ENCODE assay signal across 1 cellular context in genomic region chr4:122922877-122923511, GRCh38.
TF ChIP-seq lines count a peak whose summit lies in the region.

No MANE protein-coding gene starts in this region.

TF ChIP-seq in K562, 482 proteins besides CTCF, POLR2A, EP300 and RAD21 (continued from another document and continues in another):
- 0 out of 2 replicates have a peak, but pooled peaks have one; percentile 82 for TF ChIP-seq PREB (CRISPR knock-in tag; IDR thresholded peaks at IDR 0.05)
- peak; percentile 72 for TF ChIP-seq MTA2 (IDR thresholded peaks at IDR 0.05; ENCODE audit: low read depth)
- no peak for TF ChIP-seq ZSCAN29 (IDR thresholded peaks at IDR 0.05)
- peak; percentile 62; the same call in 1 of the 2 replicates for TF ChIP-seq FOXJ2 (tag; IDR thresholded peaks at IDR 0.05)
- TF ChIP-seq SMARCA4 (IDR thresholded peaks at IDR 0.05), result peak; percentile 33; the same call in 1 of the 2 replicates
- peak; percentile 66; the same call in 1 of the 2 replicates for TF ChIP-seq LCOR (CRISPR knock-in tag; IDR thresholded peaks at IDR 0.05)
- peak; percentile 73 for TF ChIP-seq POLR2AphosphoS5 (IDR thresholded peaks at IDR 0.05; ENCODE audit: control insufficient read depth, insufficient read depth, low read depth, low read length)
- 0 out of 2 replicates have a peak, but pooled peaks have one; percentile 34 for TF ChIP-seq TAL1 (IDR thresholded peaks at IDR 0.05)
- TF ChIP-seq FOXK2 (conservative IDR thresholded peaks at IDR 0.05 in 1 of 2, IDR thresholded peaks at IDR 0.05 in 1 of 2; ENCODE audit: low read depth in 2 of 2), result peak; percentile 53 to 68; a peak in 2 of 4 replicates
- TF ChIP-seq FUS (optimal IDR thresholded peaks at IDR 0.05; ENCODE audit: low read depth, low read length), result no peak
- TF ChIP-seq TCF3 (CRISPR knock-in tag; IDR thresholded peaks at IDR 0.05), result peak; percentile 57
- TF ChIP-seq C11orf30 (IDR thresholded peaks at IDR 0.05; ENCODE audit: low read depth), result peak; percentile 51; the same call in 1 of the 2 replicates
- peak; percentile 59 for TF ChIP-seq CBFA2T2 (conservative IDR thresholded peaks at IDR 0.05)
- TF ChIP-seq SAP30 (IDR thresholded peaks at IDR 0.05; ENCODE audit: borderline replicate concordance, insufficient read depth, low read depth, low read length, poor library complexity, severe bottlenecking), result peak; percentile 88
- no peak for TF ChIP-seq ATF3 (IDR thresholded peaks at IDR 0.05)
- peak; percentile 61 for TF ChIP-seq ATF3 (CRISPR knock-in tag; conservative IDR thresholded peaks at IDR 0.05)
- TF ChIP-seq ETV1 (tag; conservative IDR thresholded peaks at IDR 0.05; ENCODE audit: low read depth), result peak; percentile 47; the same call in 1 of the 2 replicates
- TF ChIP-seq, protein P1, sequence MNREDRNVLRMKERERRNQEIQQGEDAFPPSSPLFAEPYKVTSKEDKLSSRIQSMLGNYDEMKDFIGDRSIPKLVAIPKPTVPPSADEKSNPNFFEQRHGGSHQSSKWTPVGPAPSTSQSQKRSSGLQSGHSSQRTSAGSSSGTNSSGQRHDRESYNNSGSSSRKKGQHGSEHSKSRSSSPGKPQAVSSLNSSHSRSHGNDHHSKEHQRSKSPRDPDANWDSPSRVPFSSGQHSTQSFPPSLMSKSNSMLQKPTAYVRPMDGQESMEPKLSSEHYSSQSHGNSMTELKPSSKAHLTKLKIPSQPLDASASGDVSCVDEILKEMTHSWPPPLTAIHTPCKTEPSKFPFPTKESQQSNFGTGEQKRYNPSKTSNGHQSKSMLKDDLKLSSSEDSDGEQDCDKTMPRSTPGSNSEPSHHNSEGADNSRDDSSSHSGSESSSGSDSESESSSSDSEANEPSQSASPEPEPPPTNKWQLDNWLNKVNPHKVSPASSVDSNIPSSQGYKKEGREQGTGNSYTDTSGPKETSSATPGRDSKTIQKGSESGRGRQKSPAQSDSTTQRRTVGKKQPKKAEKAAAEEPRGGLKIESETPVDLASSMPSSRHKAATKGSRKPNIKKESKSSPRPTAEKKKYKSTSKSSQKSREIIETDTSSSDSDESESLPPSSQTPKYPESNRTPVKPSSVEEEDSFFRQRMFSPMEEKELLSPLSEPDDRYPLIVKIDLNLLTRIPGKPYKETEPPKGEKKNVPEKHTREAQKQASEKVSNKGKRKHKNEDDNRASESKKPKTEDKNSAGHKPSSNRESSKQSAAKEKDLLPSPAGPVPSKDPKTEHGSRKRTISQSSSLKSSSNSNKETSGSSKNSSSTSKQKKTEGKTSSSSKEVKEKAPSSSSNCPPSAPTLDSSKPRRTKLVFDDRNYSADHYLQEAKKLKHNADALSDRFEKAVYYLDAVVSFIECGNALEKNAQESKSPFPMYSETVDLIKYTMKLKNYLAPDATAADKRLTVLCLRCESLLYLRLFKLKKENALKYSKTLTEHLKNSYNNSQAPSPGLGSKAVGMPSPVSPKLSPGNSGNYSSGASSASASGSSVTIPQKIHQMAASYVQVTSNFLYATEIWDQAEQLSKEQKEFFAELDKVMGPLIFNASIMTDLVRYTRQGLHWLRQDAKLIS (CRISPR knock-in tag; IDR thresholded peaks at IDR 0.05), result peak; percentile 75; the same call in 1 of the 2 replicates
- peak in 2 of 3 experiments; percentile 52 to 74 for TF ChIP-seq YY1 (IDR thresholded peaks at IDR 0.05; ENCODE audit: borderline replicate concordance in 1 of 3, control insufficient read depth in 1 of 3, extremely low read depth in 1 of 3, insufficient read depth in 3 of 3, insufficient read length in 1 of 3, insufficient replicate concordance in 2 of 3, low read depth in 1 of 3, low read length in 2 of 3)
- peak; percentile 3 to 54; a peak in 1 of 4 replicates for TF ChIP-seq MAZ (CRISPR knock-in tag; conservative IDR thresholded peaks at IDR 0.05 in 1 of 2, IDR thresholded peaks at IDR 0.05 in 1 of 2)
- TF ChIP-seq DACH1 (IDR thresholded peaks at IDR 0.05; ENCODE audit: partially characterized antibody), result peak; percentile 90
- TF ChIP-seq CXXC5 (CRISPR knock-in tag; IDR thresholded peaks at IDR 0.05), result peak; percentile 40
- peak; percentile 39; the same call in 1 of the 2 replicates for TF ChIP-seq MAX (CRISPR knock-in tag; IDR thresholded peaks at IDR 0.05)
- peak; percentile 91 for TF ChIP-seq MXI1 (IDR thresholded peaks at IDR 0.05; ENCODE audit: low read depth, low read length)
- no peak for TF ChIP-seq ZNF143 (CRISPR knock-in tag; IDR thresholded peaks at IDR 0.05)
- TF ChIP-seq LARP7 (IDR thresholded peaks at IDR 0.05), result no peak
- no peak for TF ChIP-seq EWSR1 (IDR thresholded peaks at IDR 0.05; ENCODE audit: borderline replicate concordance, low read depth, partially characterized antibody)
- TF ChIP-seq SMARCC2 (IDR thresholded peaks at IDR 0.05; ENCODE audit: low read depth), result no peak
- TF ChIP-seq E2F6 (IDR thresholded peaks at IDR 0.05; ENCODE audit: borderline replicate concordance in 1 of 2, extremely low read depth in 1 of 2, insufficient read depth in 1 of 2, insufficient read length in 1 of 2, low read depth in 1 of 2, low read length in 1 of 2, poor library complexity in 1 of 2, severe bottlenecking in 1 of 2), result no peak
- no peak for TF ChIP-seq ZFPM2 (CRISPR knock-in tag; IDR thresholded peaks at IDR 0.05)
- TF ChIP-seq SPI1 (IDR thresholded peaks at IDR 0.05; ENCODE audit: borderline replicate concordance, low read depth, low read length), result peak; percentile 37; the same call in 1 of the 2 replicates
- peak in 1 of 2 experiments; percentile 89; a peak in 2 of 4 replicates for TF ChIP-seq HDAC1 (IDR thresholded peaks at IDR 0.05)
- peak; percentile 100 for TF ChIP-seq CHD7 (IDR thresholded peaks at IDR 0.05; ENCODE audit: low read depth, low read length)
- TF ChIP-seq SIN3B (IDR thresholded peaks at IDR 0.05; ENCODE audit: low read depth), result peak; percentile 60; the same call in 1 of the 2 replicates
- TF ChIP-seq ASH1L (IDR thresholded peaks at IDR 0.05; ENCODE audit: borderline replicate concordance, low read depth, partially characterized antibody), result peak; percentile 32
- TF ChIP-seq MAFK (IDR thresholded peaks at IDR 0.05; ENCODE audit: low read length), result peak; percentile 91
- peak; percentile 19; the same call in 1 of the 2 replicates for TF ChIP-seq CHD2 (IDR thresholded peaks at IDR 0.05; ENCODE audit: low read depth, low read length)
- peak; percentile 79 for TF ChIP-seq NFIC (IDR thresholded peaks at IDR 0.05)
- TF ChIP-seq KLF13 (tag; IDR thresholded peaks at IDR 0.05; ENCODE audit: borderline replicate concordance, low read depth), result peak; percentile 71; the same call in 1 of the 2 replicates
- TF ChIP-seq, protein P2, sequence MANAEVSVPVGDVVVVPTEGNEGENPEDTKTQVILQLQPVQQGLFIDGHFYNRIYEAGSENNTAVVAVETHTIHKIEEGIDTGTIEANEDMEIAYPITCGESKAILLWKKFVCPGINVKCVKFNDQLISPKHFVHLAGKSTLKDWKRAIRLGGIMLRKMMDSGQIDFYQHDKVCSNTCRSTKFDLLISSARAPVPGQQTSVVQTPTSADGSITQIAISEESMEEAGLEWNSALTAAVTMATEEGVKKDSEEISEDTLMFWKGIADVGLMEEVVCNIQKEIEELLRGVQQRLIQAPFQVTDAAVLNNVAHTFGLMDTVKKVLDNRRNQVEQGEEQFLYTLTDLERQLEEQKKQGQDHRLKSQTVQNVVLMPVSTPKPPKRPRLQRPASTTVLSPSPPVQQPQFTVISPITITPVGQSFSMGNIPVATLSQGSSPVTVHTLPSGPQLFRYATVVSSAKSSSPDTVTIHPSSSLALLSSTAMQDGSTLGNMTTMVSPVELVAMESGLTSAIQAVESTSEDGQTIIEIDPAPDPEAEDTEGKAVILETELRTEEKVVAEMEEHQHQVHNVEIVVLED (CRISPR knock-in tag; IDR thresholded peaks at IDR 0.05), result 0 out of 2 replicates have a peak, but pooled peaks have one; percentile 7
- TF ChIP-seq DPF2 (IDR thresholded peaks at IDR 0.05), result 0 out of 2 replicates have a peak, but pooled peaks have one; percentile 30
- TF ChIP-seq MAFF (IDR thresholded peaks at IDR 0.05; ENCODE audit: low read length), result 0 out of 2 replicates have a peak, but pooled peaks have one; percentile 4
- TF ChIP-seq NRF1 (conservative IDR thresholded peaks at IDR 0.05 in 1 of 2, IDR thresholded peaks at IDR 0.05 in 1 of 2), result peak; percentile 74 to 79
